In the genomic region with DNA sequence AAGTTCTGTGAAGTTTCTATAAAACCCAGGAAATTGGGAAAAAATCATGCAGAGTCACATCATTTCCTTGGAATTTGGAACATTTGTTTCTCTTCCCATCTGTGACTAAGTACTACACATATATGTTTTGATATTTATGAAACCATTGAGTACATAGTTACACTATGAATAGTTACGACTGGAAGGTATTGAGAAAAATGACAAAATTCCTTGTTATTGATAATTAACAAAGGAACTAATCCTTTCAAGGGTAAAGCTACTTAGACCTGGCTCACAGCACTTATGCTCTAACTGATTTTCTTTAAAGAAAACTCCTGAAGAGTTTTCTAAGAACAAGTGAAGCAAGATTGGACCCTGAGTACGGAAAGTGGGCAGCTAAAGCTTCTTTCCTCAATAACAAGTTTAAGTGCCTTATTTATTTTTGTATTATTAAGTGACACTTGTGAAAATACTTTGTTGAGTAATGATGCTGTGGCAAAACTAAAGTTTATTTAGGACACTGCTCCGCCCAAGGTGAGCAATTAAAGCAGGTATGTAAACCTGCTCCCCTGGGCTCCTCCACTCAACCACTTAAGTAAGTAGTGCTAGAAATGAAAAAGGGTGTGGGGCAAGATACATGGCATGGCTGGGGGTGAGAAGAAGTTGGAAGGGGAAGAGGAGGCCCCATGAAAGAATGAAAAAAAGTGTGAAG, we compare ENCODE assay signal across 17 cellular contexts. TPM values are rescaled to one million over a fixed set of nuclear protein-coding genes. Genes with fewer than 3 reads are reported as not detected.
A peak's percentile ranks its signal among the peaks of the same experiment; 100 is the strongest.
DNase-seq lines count a peak whose midpoint lies in the region; ATAC-seq and TF ChIP-seq lines count a peak whose summit lies in the region.
"Had no signal": no experiment of that assay in that cellular context is flagged by ENCODE, and none has a peak within 500 bp of the region (broad histone marks: within the 10 kb centered on the region; RNA-seq: fewer than 3 reads in every experiment).

No MANE protein-coding gene starts in this region.

- peaks cover 13% of the 10 kb centered on the region for H3K4me1 ChIP-seq in mammary epithelial cell (ENCODE audit: insufficient read depth, low read length)
- peaks cover 6% of the 10 kb centered on the region for H3K4me1 ChIP-seq in lower lobe of right lung
- no peaks in the 10 kb centered on the region for H3K4me1 ChIP-seq in naive thymus-derived CD4-positive, alpha-beta T cell (ENCODE audit: control insufficient read depth in 2 of 2, insufficient read depth in 2 of 2, low read length in 2 of 2)
- H3K4me1 ChIP-seq: BLaER1, prostate gland had no signal

- peaks cover 0 to 2% (median 0%) of the 10 kb centered on the region in 11 donors for H3K9me3 Mint-ChIP-seq in naive thymus-derived CD4-positive, alpha-beta T cell
- H3K9me3 Mint-ChIP-seq: activated T-cell treated with anti-CD3 and anti-CD28 coated beads, Interleukin-2, amount 50 U/mL, for 4 hours; IgD-negative memory B cell; T-cell had no signal

- peaks cover 0 to 16% (median 0%) of the 10 kb centered on the region in 5 donors for H3K36me3 Mint-ChIP-seq in naive thymus-derived CD4-positive, alpha-beta T cell

- H3K9me3 ChIP-seq in mammary epithelial cell (replicated peaks; ENCODE audit: insufficient read depth, low read length) (no peaks in the 10 kb centered on the region), lower lobe of right lung (no peaks in the 10 kb centered on the region)
- H3K9me3 ChIP-seq in naive thymus-derived CD4-positive, alpha-beta T cell (ENCODE audit: control insufficient read depth in 2 of 3, low read length in 3 of 3), result no peaks in the 10 kb centered on the region
- H3K9me3 ChIP-seq: BLaER1, prostate gland had no signal

- H3K4me1 Mint-ChIP-seq in naive thymus-derived CD4-positive, alpha-beta T cell, result no peaks in the 10 kb centered on the region
- H3K4me1 Mint-ChIP-seq: IgD-negative memory B cell, T-cell had no signal

- no peaks in the 10 kb centered on the region for H3K36me3 ChIP-seq in mammary epithelial cell (ENCODE audit: insufficient read depth, low read length)
- H3K36me3 ChIP-seq in lower lobe of right lung, result no peaks in the 10 kb centered on the region
- H3K36me3 ChIP-seq in naive thymus-derived CD4-positive, alpha-beta T cell (ENCODE audit: control insufficient read depth in 2 of 3, insufficient read depth in 3 of 3, low read length in 3 of 3), result no peaks in the 10 kb centered on the region
- H3K36me3 ChIP-seq: BLaER1, prostate gland had no signal

- H3K4me3 ChIP-seq in mammary epithelial cell (replicated peaks in 1 of 3; ENCODE audit: insufficient read depth in 1 of 3, low read depth in 2 of 3, low read length in 3 of 3) (no peak overlapping the region), lower lobe of right lung (no peak overlapping the region)
- no peak overlapping the region for H3K4me3 ChIP-seq in naive thymus-derived CD4-positive, alpha-beta T cell (ENCODE audit: low read length)
- H3K4me3 ChIP-seq: BLaER1, prostate gland had no signal

- BruUV-seq in mammary epithelial cell (replicated peaks; lab: Mats Ljungman, UMichigan), result no TSS peak

- CTCF ChIA-PET in mammary epithelial cell (lab: Charles Lee; ENCODE audit: low non-redundant PET), result no interaction called here
- CTCF ChIA-PET in naive thymus-derived CD4-positive, alpha-beta T cell (lab: Charles Lee), result no interaction called here

- H3K27me3 ChIP-seq in mammary epithelial cell (ENCODE audit: insufficient read depth, low read length), result no peaks in the 10 kb centered on the region
- H3K27me3 ChIP-seq in lower lobe of right lung (ENCODE audit: low read depth), result no peaks in the 10 kb centered on the region
- H3K27me3 ChIP-seq in naive thymus-derived CD4-positive, alpha-beta T cell (ENCODE audit: control insufficient read depth in 2 of 2, insufficient read depth in 2 of 2, low read length in 2 of 2), result no peaks in the 10 kb centered on the region
- H3K27me3 ChIP-seq: BLaER1 had no signal

- H3K4me3 Mint-ChIP-seq in naive thymus-derived CD4-positive, alpha-beta T cell, result no peak overlapping the region
- H3K4me3 Mint-ChIP-seq: activated T-cell treated with anti-CD3 and anti-CD28 coated beads, Interleukin-2, amount 50 U/mL, for 4 hours; IgD-negative memory B cell; T-cell had no signal

- ATAC-seq in lower lobe of right lung (peak; percentile 96 to 97), GM18867 (IDR thresholded peaks at IDR 0.05; ENCODE audit: unreplicated experiment) (no peak)
- ATAC-seq in naive thymus-derived CD4-positive, alpha-beta T cell, result no peak
- ATAC-seq: activated T-cell treated with anti-CD3 and anti-CD28 coated beads, Interleukin-2, amount 50 U/mL, for 4 hours; T-cell had no signal

- in situ Hi-C loops in mammary epithelial cell (cut with MboI; ENCODE audit: low sequenced_read_pairs in 2 of 2), result no loop called here

- H3K4me2 ChIP-seq in mammary epithelial cell (ENCODE audit: insufficient read depth, low read depth, low read length), result peak overlapping the region; percentile 7
- H3K4me2 ChIP-seq: BLaER1 had no signal

- peak overlapping the region; percentile 23 for H2AFZ ChIP-seq in mammary epithelial cell (ENCODE audit: low read depth, low read length)

- no peaks in the 10 kb centered on the region for H4K20me1 ChIP-seq in mammary epithelial cell (ENCODE audit: insufficient read depth, low read length)
- H4K20me1 ChIP-seq: BLaER1 had no signal

- H3K27ac Mint-ChIP-seq in naive thymus-derived CD4-positive, alpha-beta T cell, result no peak overlapping the region
- H3K27ac Mint-ChIP-seq: IgD-negative memory B cell, T-cell had no signal

- no peaks in the 10 kb centered on the region for H3K79me2 ChIP-seq in mammary epithelial cell (ENCODE audit: insufficient read depth, low read length)

- TF ChIP-seq CTCF in mammary epithelial cell (conservative IDR thresholded peaks at IDR 0.05 in 1 of 2, IDR thresholded peaks at IDR 0.05 in 1 of 2; ENCODE audit: extremely low read depth in 1 of 2, insufficient read depth in 1 of 2, low read depth in 1 of 2, low read length in 2 of 2), result no peak
- no peak for TF ChIP-seq CTCF in lower lobe of right lung (IDR thresholded peaks at IDR 0.05)

- dilution Hi-C loops in mammary epithelial cell (cut with HindIII; ENCODE audit: low sequenced_read_pairs), result no loop called here

- H3K27ac ChIP-seq in mammary epithelial cell (ENCODE audit: insufficient read depth, low read depth, low read length) (peak overlapping the region; percentile 58), lower lobe of right lung (peak overlapping the region; percentile 14)
- H3K27ac ChIP-seq in naive thymus-derived CD4-positive, alpha-beta T cell (ENCODE audit: low read depth, low read length), result no peak overlapping the region
- H3K27ac ChIP-seq: BLaER1, prostate gland had no signal

- DNase-seq in AG20443 (ENCODE audit: low spot score), result peak; percentile 52
- DNase-seq in HS-5 (ENCODE audit: low read depth), result peak; percentile 86
- DNase-seq in mammary epithelial cell, result peak; percentile 46
- DNase-seq in lower lobe of right lung, result peak; percentile 49
- DNase-seq in DMS153 treated with DMSO at 0.1 percent for 48 hours (lab: John Stamatoyannopoulos, UW; ENCODE audit: unreplicated experiment), result no peak
- DNase-seq in naive thymus-derived CD4-positive, alpha-beta T cell, result no peak
- no peak for DNase-seq in NCI-H187 (lab: John Stamatoyannopoulos, UW)
- DNase-seq: activated CD4-positive, alpha-beta T cell treated with anti-CD3 and anti-CD28 coated beads for 48 hours; activated T-cell treated with anti-CD3 and anti-CD28 coated beads, Interleukin-2, amount 50 U/mL, for 4 hours; GDM1; NCI-H1694; stimulated activated CD4-positive, alpha-beta T cell treated with anti-CD3 and anti-CD28 coated beads, Interleukin-1b, Interleukin-23, amount 100 ng/mL, for 48 hours; T-cell had no signal

- POLR2A ChIA-PET in naive thymus-derived CD4-positive, alpha-beta T cell (lab: Charles Lee), result interaction anchor here (1.1 kb wide), 1 partner anchor 11 kb away, joined by 5 read pairs; the partner anchor contains the start of gene GLCCI1

- WGBS in mammary epithelial cell (ENCODE audit: low coverage, missing lambda C conversion rate), result 88% methylated on average over 3 of the region's 3 CpGs

- intact Hi-C loops in mammary epithelial cell (cut with micrococcal nuclease), result no loop called here
- intact Hi-C loops in lower lobe of right lung (cut with DNase I), result no loop called here
- intact Hi-C loops in naive thymus-derived CD4-positive, alpha-beta T cell (cut with micrococcal nuclease), result no loop called here

- no peaks in the 10 kb centered on the region for H3K27me3 Mint-ChIP-seq in naive thymus-derived CD4-positive, alpha-beta T cell
- H3K27me3 Mint-ChIP-seq: IgD-negative memory B cell, T-cell had no signal

- H3K9ac ChIP-seq in mammary epithelial cell (ENCODE audit: insufficient read depth, low read length), result no peak overlapping the region
- H3K9ac ChIP-seq: BLaER1 had no signal

RNA-seq across cellular contexts. Expression of gene GLCCI1, which starts 11.9 kb away (rescaled TPM):
- 10 to 100 TPM in 1 of 2 donors, 1 to 10 TPM in 1; 7.0 to 14.6 TPM for total RNA-seq in mammary epithelial cell
- polyA plus RNA-seq in mammary epithelial cell, result 6.4 TPM
- polyA minus RNA-seq in mammary epithelial cell, result 56.6 TPM
- 63.9 TPM for total RNA-seq in lower lobe of right lung
- total RNA-seq in naive thymus-derived CD4-positive, alpha-beta T cell, result 10 to 100 TPM; 24.9 to 43.1 (median 35.4) TPM
- 10 to 100 TPM in 1 of 2 donors, 1 to 10 TPM in 1; 6.9 to 12.7 TPM for polyA plus RNA-seq in naive thymus-derived CD4-positive, alpha-beta T cell

Comparison
In these comparisons a context has a peak if more than half of its experiments do, and no peak if none do; other contexts are left out.
1. DNase-seq: peak in AG20443 (single experiment), HS-5 (single experiment), mammary epithelial cell (single experiment) and lower lobe of right lung (single experiment); none in DMS153 treated with DMSO at 0.1 percent for 48 hours (single experiment), naive thymus-derived CD4-positive, alpha-beta T cell (0 of 9) and NCI-H187 (0 of 2).
2. ATAC-seq: peak in lower lobe of right lung (2 of 2); none in naive thymus-derived CD4-positive, alpha-beta T cell (single experiment) and GM18867 (single experiment).